ENCODE assay signal across 1 cellular context in genomic region chr11:67022341-67022933, GRCh38.
A peak's percentile ranks its signal among the peaks of the same experiment; 100 is the strongest.
TF ChIP-seq lines count a peak whose summit lies in the region.

No MANE protein-coding gene starts in this region.

TF ChIP-seq in HepG2, 621 proteins besides CTCF, POLR2A, EP300 and RAD21:
- no peak for TF ChIP-seq CREB1 (IDR thresholded peaks at IDR 0.05)
- TF ChIP-seq CREB1 (CRISPR knock-in tag; IDR thresholded peaks at IDR 0.05) = no peak
- TF ChIP-seq MATR3 (CRISPR knock-in tag; IDR thresholded peaks at IDR 0.05) = no peak
- no peak for TF ChIP-seq ZFP1 (CRISPR knock-in tag; IDR thresholded peaks at IDR 0.05)
- TF ChIP-seq ZNF124 (CRISPR knock-in tag; IDR thresholded peaks at IDR 0.05) = no peak
- no peak for TF ChIP-seq HIC2 (CRISPR knock-in tag; IDR thresholded peaks at IDR 0.05; ENCODE audit: low read depth)
- no peak for TF ChIP-seq AKNA (CRISPR knock-in tag; IDR thresholded peaks at IDR 0.05; ENCODE audit: borderline replicate concordance)
- no peak for TF ChIP-seq CCAR2 (optimal IDR thresholded peaks at IDR 0.05; ENCODE audit: low read depth, low read length)
- no peak for TF ChIP-seq TCF7L2 (IDR thresholded peaks at IDR 0.05; ENCODE audit: low read depth, low read length)
- no peak for TF ChIP-seq POLR2G (IDR thresholded peaks at IDR 0.05; ENCODE audit: low read depth, low read length)
- peak; percentile 64 for TF ChIP-seq FOSL2 (CRISPR knock-in tag; IDR thresholded peaks at IDR 0.05)
- TF ChIP-seq ZNF660 (CRISPR knock-in tag; IDR thresholded peaks at IDR 0.05; ENCODE audit: borderline replicate concordance, low read depth) = no peak
- no peak for TF ChIP-seq ZNF768 (CRISPR knock-in tag; IDR thresholded peaks at IDR 0.05)
- TF ChIP-seq ZKSCAN5 (CRISPR knock-in tag; IDR thresholded peaks at IDR 0.05) = no peak
- no peak for TF ChIP-seq JUN (CRISPR knock-in tag; IDR thresholded peaks at IDR 0.05)
- TF ChIP-seq BCL6 (CRISPR knock-in tag; IDR thresholded peaks at IDR 0.05) = no peak
- no peak for TF ChIP-seq NR1H2 (CRISPR knock-in tag; IDR thresholded peaks at IDR 0.05; ENCODE audit: borderline replicate concordance, low read depth)
- no peak for TF ChIP-seq FOXP1 (IDR thresholded peaks at IDR 0.05)
- TF ChIP-seq FOXP1 (CRISPR knock-in tag; IDR thresholded peaks at IDR 0.05) = no peak
- 0 out of 2 replicates have a peak, but pooled peaks have one; percentile 27 for TF ChIP-seq PPARG (CRISPR knock-in tag; conservative IDR thresholded peaks at IDR 0.05)
- TF ChIP-seq ZNF883 (CRISPR knock-in tag; IDR thresholded peaks at IDR 0.05; ENCODE audit: not compliant biosample characterization) = no peak
- TF ChIP-seq ZBTB7A (CRISPR knock-in tag; IDR thresholded peaks at IDR 0.05) = no peak
- 0 out of 2 replicates have a peak, but pooled peaks have one; percentile 4 for TF ChIP-seq GABPB1 (CRISPR knock-in tag; IDR thresholded peaks at IDR 0.05)
- no peak for TF ChIP-seq ZNF367 (CRISPR knock-in tag; IDR thresholded peaks at IDR 0.05; ENCODE audit: borderline replicate concordance)
- TF ChIP-seq DDIT3 (CRISPR knock-in tag; IDR thresholded peaks at IDR 0.05) = no peak
- TF ChIP-seq ZHX1 (CRISPR knock-in tag; IDR thresholded peaks at IDR 0.05; ENCODE audit: low read depth) = no peak
- TF ChIP-seq BORCS8-MEF2B (CRISPR knock-in tag; IDR thresholded peaks at IDR 0.05) = no peak
- no peak for TF ChIP-seq SIN3A (IDR thresholded peaks at IDR 0.05; ENCODE audit: borderline replicate concordance, low read depth, low read length)
- no peak for TF ChIP-seq ATAD3A (CRISPR knock-in tag; IDR thresholded peaks at IDR 0.05)
- TF ChIP-seq FLYWCH1 (CRISPR knock-in tag; IDR thresholded peaks at IDR 0.05) = no peak
- no peak for TF ChIP-seq RFX1 (IDR thresholded peaks at IDR 0.05)
- no peak for TF ChIP-seq GABPA (IDR thresholded peaks at IDR 0.05; ENCODE audit: low read depth, low read length)
- no peak for TF ChIP-seq GABPA (CRISPR knock-in tag; IDR thresholded peaks at IDR 0.05; ENCODE audit: low read depth)
- TF ChIP-seq SYNCRIP (IDR thresholded peaks at IDR 0.05; ENCODE audit: insufficient read depth, low read depth, low read length) = no peak
- TF ChIP-seq ARNT (IDR thresholded peaks at IDR 0.05) = no peak
- no peak for TF ChIP-seq ZNF670 (CRISPR knock-in tag; IDR thresholded peaks at IDR 0.05; ENCODE audit: borderline replicate concordance)
- no peak for TF ChIP-seq ZNF282 (IDR thresholded peaks at IDR 0.05; ENCODE audit: partially characterized antibody)
- no peak for TF ChIP-seq NFRKB (IDR thresholded peaks at IDR 0.05)
- no peak for TF ChIP-seq IRF9 (CRISPR knock-in tag; IDR thresholded peaks at IDR 0.05; ENCODE audit: borderline replicate concordance)
- TF ChIP-seq ZNF564 (CRISPR knock-in tag; IDR thresholded peaks at IDR 0.05) = no peak
- peak; percentile 39; the same call in 1 of the 2 replicates for TF ChIP-seq NR2C2 (CRISPR knock-in tag; IDR thresholded peaks at IDR 0.05; ENCODE audit: borderline replicate concordance)
- peak; percentile 47; the same call in 1 of the 2 replicates for TF ChIP-seq NR2F6 (IDR thresholded peaks at IDR 0.05)
- TF ChIP-seq NR2F6 (CRISPR knock-in tag; IDR thresholded peaks at IDR 0.05) = 0 out of 2 replicates have a peak, but pooled peaks have one; percentile 48
- TF ChIP-seq ISL2 (CRISPR knock-in tag; IDR thresholded peaks at IDR 0.05) = no peak
- TF ChIP-seq XRCC5 (optimal IDR thresholded peaks at IDR 0.05; ENCODE audit: low read length) = no peak
